In genomic region chr14:59126714-59127436, GRCh38 we compare ENCODE assay signal across 8 cellular contexts.
DNase-seq lines count a peak whose midpoint lies in the region; ATAC-seq and TF ChIP-seq lines count a peak whose summit lies in the region.

No MANE protein-coding gene starts in this region.

- no peaks in the 10 kb centered on the region for H3K9me3 ChIP-seq in mucosa of descending colon

- H3K36me3 ChIP-seq in mucosa of descending colon (ENCODE audit: low read depth): no peaks in the 10 kb centered on the region

- H3K4me3 ChIP-seq in mucosa of descending colon: no peak overlapping the region

- TF ChIP-seq CTCF in mucosa of descending colon (IDR thresholded peaks at IDR 0.05): peak; percentile 39

- no peaks in the 10 kb centered on the region for H3K4me1 ChIP-seq in mucosa of descending colon (ENCODE audit: low read depth)

- intact Hi-C loops in mucosa of descending colon (cut with DNase I, micrococcal nuclease): loop anchor here (2.0 to 5.0 kb wide), 2 partner anchors 315 to 318 kb away; no protein-coding TSS in a partner anchor

- DNase-seq in activated CD4-positive, CD25-positive, alpha-beta regulatory T cell treated with anti-CD3 and anti-CD28 coated beads, Interleukin-2, amount 50 U/mL, for 72 hours: no peak
- DNase-seq in NCI-H1436 (lab: John Stamatoyannopoulos, UW) (peak; percentile 73), SW480 (ENCODE audit: low spot score) (peak; percentile 65), epidermal melanocyte (ENCODE audit: insufficient read length, low spot score) (peak; percentile 29), mucosa of descending colon (peak in 1 of 3 donors; percentile 33), NCI-H128 (lab: John Stamatoyannopoulos, UW; ENCODE audit: unreplicated experiment) (no peak)

- ATAC-seq in activated CD4-positive, CD25-positive, alpha-beta regulatory T cell treated with anti-CD3 and anti-CD28 coated beads, Interleukin-2, amount 50 U/mL, for 24 hours: peak; percentile 63 to 66
- ATAC-seq in GM21825 (IDR thresholded peaks at IDR 0.05; ENCODE audit: unreplicated experiment): peak; percentile 61
- ATAC-seq in mucosa of descending colon: peak; percentile 83

Comparison
In these comparisons a context has a peak if more than half of its experiments do, and no peak if none do; other contexts are left out.
1. DNase-seq: peak in NCI-H1436 (single experiment), SW480 (single experiment) and epidermal melanocyte (single experiment); none in activated CD4-positive, CD25-positive, alpha-beta regulatory T cell treated with anti-CD3 and anti-CD28 coated beads, Interleukin-2, amount 50 U/mL, for 72 hours (single experiment) and NCI-H128 (single experiment).
2. Peak in every context shown above with its lines, with median percentiles within 50 percentile points of each other: ATAC-seq.